In genomic region chr10:5510281-5511072, GRCh38 we compare ENCODE assay signal across 19 cellular contexts. TPM values are rescaled to one million over a fixed set of nuclear protein-coding genes. Genes with fewer than 3 reads are reported as not detected.
DNase-seq lines count a peak whose midpoint lies in the region; ATAC-seq and TF ChIP-seq lines count a peak whose summit lies in the region.
"Had no signal": no experiment of that assay in that cellular context is flagged by ENCODE, and none has a peak within 500 bp of the region (broad histone marks: within the 10 kb centered on the region; RNA-seq: fewer than 3 reads in every experiment).

No MANE protein-coding gene starts in this region.

- no peak overlapping the region for H4K91ac ChIP-seq in mesenchymal stem cell (ENCODE audit: low read length)

- TF ChIP-seq CTCF in LNCaP clone FGC (IDR thresholded peaks at IDR 0.05; ENCODE audit: control insufficient read depth, extremely low read depth, insufficient read depth) (no peak), chondrocyte (IDR thresholded peaks at IDR 0.05) (no peak), tibial artery (IDR thresholded peaks at IDR 0.05) (no peak), GM13976 (IDR thresholded peaks at IDR 0.05; ENCODE audit: borderline replicate concordance, control extremely low read depth, extremely low read depth, insufficient read depth, missing control alignments) (no peak)

- no peaks in the 10 kb centered on the region for H3K4me1 Mint-ChIP-seq in chondrocyte (ENCODE audit: low read depth)

- H3K4me1 ChIP-seq in mesenchymal stem cell (ENCODE audit: control insufficient read depth, insufficient read depth, low read depth, low read length), result no peaks in the 10 kb centered on the region
- H3K4me1 ChIP-seq in tibial artery, result peaks cover 0 to 9% (median 0%) of the 10 kb centered on the region in 4 donors
- H3K4me1 ChIP-seq: BE2C, Peyer's patch had no signal

- 92% methylated on average over 16 of the region's 16 CpGs for WGBS in mesenchymal stem cell

- H3K23ac ChIP-seq in mesenchymal stem cell (ENCODE audit: low read length in 2 of 2), result no peak overlapping the region

- no peak overlapping the region for H4K8ac ChIP-seq in mesenchymal stem cell (ENCODE audit: low read length)

- H2AFZ ChIP-seq in mesenchymal stem cell (ENCODE audit: low read depth, low read length), result no peak overlapping the region

- peak overlapping the region; percentile 7 for H3K9ac ChIP-seq in mesenchymal stem cell (ENCODE audit: low read length)
- H3K9ac ChIP-seq: KMS-11 had no signal

- no peak overlapping the region for H3K27ac Mint-ChIP-seq in chondrocyte (ENCODE audit: unreplicated experiment)
- H3K27ac Mint-ChIP-seq: CD8-positive, alpha-beta T cell had no signal

- H3K36me3 ChIP-seq in mesenchymal stem cell (ENCODE audit: control insufficient read depth in 1 of 2, insufficient read depth in 2 of 2, low read depth in 1 of 2, low read length in 2 of 2) (peaks cover 0 to 3% of the 10 kb centered on the region in 2 experiments), tibial artery (no peaks in the 10 kb centered on the region)
- H3K36me3 ChIP-seq: BE2C, Peyer's patch had no signal

- H3K27ac ChIP-seq in mesenchymal stem cell (ENCODE audit: low read length, poor library complexity, severe bottlenecking), result no peak overlapping the region
- H3K27ac ChIP-seq in tibial artery, result no peak overlapping the region
- H3K27ac ChIP-seq: KMS-11, Peyer's patch had no signal

- H3K4me3 ChIP-seq in LNCaP clone FGC (ENCODE audit: low read depth, low read length), result no peak overlapping the region
- peak overlapping the region in 1 of 2 experiments; percentile 17 for H3K4me3 ChIP-seq in mesenchymal stem cell (ENCODE audit: insufficient read depth in 1 of 2, low read depth in 1 of 2, low read length in 2 of 2)
- no peak overlapping the region for H3K4me3 ChIP-seq in tibial artery
- H3K4me3 ChIP-seq: Peyer's patch had no signal

- H2AK5ac ChIP-seq in mesenchymal stem cell (ENCODE audit: low read length, severe bottlenecking), result no peak overlapping the region

- no peak overlapping the region for H3K4me3 Mint-ChIP-seq in chondrocyte (ENCODE audit: unreplicated experiment)
- H3K4me3 Mint-ChIP-seq: CD8-positive, alpha-beta T cell had no signal

- in situ Hi-C loops in GM13976 (cut with MboI; ENCODE audit: low sequenced_read_pairs, unreplicated experiment), result no loop called here

- H3K9me3 ChIP-seq in mesenchymal stem cell (ENCODE audit: control insufficient read depth, low read length) (no peaks in the 10 kb centered on the region), tibial artery (no peaks in the 10 kb centered on the region)
- H3K9me3 ChIP-seq: BE2C, Peyer's patch had no signal

- no peak overlapping the region for H3K14ac ChIP-seq in mesenchymal stem cell (ENCODE audit: low read length in 2 of 2)

- no peak overlapping the region for H2BK120ac ChIP-seq in mesenchymal stem cell (ENCODE audit: low read depth, low read length)

- H3K4me2 ChIP-seq in mesenchymal stem cell (ENCODE audit: low read length, poor library complexity, severe bottlenecking), result no peak overlapping the region
- H3K4me2 ChIP-seq: KMS-11 had no signal

- DNase-seq in LNCaP clone FGC (ENCODE audit: low read depth) (peak; percentile 50), chondrocyte (ENCODE audit: low spot score) (peak; percentile 14), mesenchymal stem cell (no peak), tibial artery (peak; percentile 15 to 59), NCI-H446 treated with DMSO at 0.1 percent for 48 hours (lab: John Stamatoyannopoulos, UW) (no peak), GM13976 (ENCODE audit: low spot score) (no peak), SW480 (ENCODE audit: low spot score) (no peak)
- DNase-seq: BE2C; CD8-positive, alpha-beta T cell; MM.1S; NCI-H1105 treated with DMSO at 0.1 percent for 48 hours; NCI-H1930; NCI-H2171 treated with DMSO at 0.1 percent for 48 hours; NCI-H510A; SHP77 treated with DMSO at 0.1 percent for 48 hours had no signal

- H3K27me3 Mint-ChIP-seq in chondrocyte (ENCODE audit: low read depth), result peaks cover 7% of the 10 kb centered on the region

- no peaks in the 10 kb centered on the region for H3K9me3 Mint-ChIP-seq in chondrocyte (ENCODE audit: low read depth)
- H3K9me3 Mint-ChIP-seq: CD8-positive, alpha-beta T cell had no signal

- no peak for ATAC-seq in esophagus mucosa
- ATAC-seq: CD8-positive, alpha-beta T cell had no signal

- H2BK5ac ChIP-seq in mesenchymal stem cell (ENCODE audit: low read depth, low read length, poor library complexity, severe bottlenecking), result no peak overlapping the region

- H3K18ac ChIP-seq in mesenchymal stem cell (ENCODE audit: low read depth in 1 of 2, low read length in 2 of 2), result no peak overlapping the region

- no peak overlapping the region for H3K4ac ChIP-seq in mesenchymal stem cell (ENCODE audit: low read depth in 1 of 2, low read length in 2 of 2)

- H2BK12ac ChIP-seq in mesenchymal stem cell (ENCODE audit: low read length in 2 of 2), result no peak overlapping the region

- H2BK15ac ChIP-seq in mesenchymal stem cell (ENCODE audit: low read depth, poor library complexity, severe bottlenecking), result no peak overlapping the region

- H3K27me3 ChIP-seq in mesenchymal stem cell (ENCODE audit: control insufficient read depth in 1 of 2, insufficient read depth in 1 of 2, low read length in 2 of 2) (peaks cover 0 to 40% of the 10 kb centered on the region in 2 experiments), tibial artery (no peaks in the 10 kb centered on the region)
- H3K27me3 ChIP-seq: BE2C, Peyer's patch had no signal

- H3K36me3 Mint-ChIP-seq in chondrocyte (ENCODE audit: low read depth), result no peaks in the 10 kb centered on the region
- H3K36me3 Mint-ChIP-seq: CD8-positive, alpha-beta T cell had no signal

- no peaks in the 10 kb centered on the region for H3K79me1 ChIP-seq in mesenchymal stem cell (replicated peaks; ENCODE audit: low read length, poor library complexity, severe bottlenecking)

- intact Hi-C loops in tibial artery (cut with DNase I; ENCODE audit: low total_unique reads), result no loop called here

RNA-seq across cellular contexts. Expression of gene CALML5, which starts 11.1 kb away (rescaled TPM):
- not detected in 3 replicates for total RNA-seq in chondrocyte
- not detected for polyA plus RNA-seq in mesenchymal stem cell (2013, experiment 1 of 2)
- not detected for polyA plus RNA-seq in mesenchymal stem cell (2013, experiment 2 of 2)
- 16.6 TPM for total RNA-seq in esophagus mucosa
- total RNA-seq: CD8-positive, alpha-beta T cell; Peyer's patch had no signal
- polyA plus RNA-seq: AG04450 had no signal

RNA-seq across cellular contexts. Expression of gene CALML3, which starts 14.3 kb away (rescaled TPM):
- total RNA-seq in chondrocyte, result not detected in 3 replicates
- not detected for polyA plus RNA-seq in mesenchymal stem cell (2013, experiment 1 of 2)
- polyA plus RNA-seq in mesenchymal stem cell (2013, experiment 2 of 2), result not detected
- 501 TPM for total RNA-seq in esophagus mucosa
- total RNA-seq: CD8-positive, alpha-beta T cell; Peyer's patch had no signal
- polyA plus RNA-seq: AG04450 had no signal

Comparison
In these comparisons a context has a peak if more than half of its experiments do, and no peak if none do; other contexts are left out.
1. DNase-seq: peak in LNCaP clone FGC (single experiment), chondrocyte (single experiment) and tibial artery (2 of 2); none in mesenchymal stem cell (single experiment), NCI-H446 treated with DMSO at 0.1 percent for 48 hours (single experiment), GM13976 (single experiment) and SW480 (single experiment).
2. RNA of gene CALML5, which starts 11.1 kb away (total RNA-seq): 16.6 TPM in esophagus mucosa (single experiment); not detected in chondrocyte; every median in the first group is over 10 times any median in the second.
3. RNA of gene CALML3, which starts 14.3 kb away (total RNA-seq): 501 TPM in esophagus mucosa (single experiment); not detected in chondrocyte; every median in the first group is over 100 times any median in the second.